1 cellular context compared by ENCODE assay signal in the genomic region with DNA sequence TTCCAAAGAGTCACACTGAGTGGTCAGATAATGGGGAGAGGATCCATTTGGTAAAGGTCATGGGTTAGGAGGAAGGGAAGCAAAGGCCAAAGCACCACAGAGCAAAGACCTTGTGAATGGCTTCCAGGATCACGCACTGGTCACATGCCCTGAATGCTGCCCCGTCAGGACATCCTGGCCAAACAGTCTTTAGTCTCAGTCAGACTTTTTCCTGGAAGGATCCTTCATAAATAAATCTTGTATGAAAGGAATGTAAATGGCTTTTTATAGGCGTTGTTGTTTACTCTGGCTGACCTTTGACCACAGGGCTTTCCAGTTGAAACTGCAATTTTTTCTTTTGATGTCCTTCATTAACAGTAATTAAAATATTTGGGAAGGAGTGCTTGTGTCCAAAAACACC.
TF ChIP-seq lines count a peak whose summit lies in the region.

No MANE protein-coding gene starts in this region.

TF ChIP-seq in WTC11, 78 proteins besides CTCF, POLR2A, EP300 and RAD21 (continued from another document):
- TF ChIP-seq, protein P1, sequence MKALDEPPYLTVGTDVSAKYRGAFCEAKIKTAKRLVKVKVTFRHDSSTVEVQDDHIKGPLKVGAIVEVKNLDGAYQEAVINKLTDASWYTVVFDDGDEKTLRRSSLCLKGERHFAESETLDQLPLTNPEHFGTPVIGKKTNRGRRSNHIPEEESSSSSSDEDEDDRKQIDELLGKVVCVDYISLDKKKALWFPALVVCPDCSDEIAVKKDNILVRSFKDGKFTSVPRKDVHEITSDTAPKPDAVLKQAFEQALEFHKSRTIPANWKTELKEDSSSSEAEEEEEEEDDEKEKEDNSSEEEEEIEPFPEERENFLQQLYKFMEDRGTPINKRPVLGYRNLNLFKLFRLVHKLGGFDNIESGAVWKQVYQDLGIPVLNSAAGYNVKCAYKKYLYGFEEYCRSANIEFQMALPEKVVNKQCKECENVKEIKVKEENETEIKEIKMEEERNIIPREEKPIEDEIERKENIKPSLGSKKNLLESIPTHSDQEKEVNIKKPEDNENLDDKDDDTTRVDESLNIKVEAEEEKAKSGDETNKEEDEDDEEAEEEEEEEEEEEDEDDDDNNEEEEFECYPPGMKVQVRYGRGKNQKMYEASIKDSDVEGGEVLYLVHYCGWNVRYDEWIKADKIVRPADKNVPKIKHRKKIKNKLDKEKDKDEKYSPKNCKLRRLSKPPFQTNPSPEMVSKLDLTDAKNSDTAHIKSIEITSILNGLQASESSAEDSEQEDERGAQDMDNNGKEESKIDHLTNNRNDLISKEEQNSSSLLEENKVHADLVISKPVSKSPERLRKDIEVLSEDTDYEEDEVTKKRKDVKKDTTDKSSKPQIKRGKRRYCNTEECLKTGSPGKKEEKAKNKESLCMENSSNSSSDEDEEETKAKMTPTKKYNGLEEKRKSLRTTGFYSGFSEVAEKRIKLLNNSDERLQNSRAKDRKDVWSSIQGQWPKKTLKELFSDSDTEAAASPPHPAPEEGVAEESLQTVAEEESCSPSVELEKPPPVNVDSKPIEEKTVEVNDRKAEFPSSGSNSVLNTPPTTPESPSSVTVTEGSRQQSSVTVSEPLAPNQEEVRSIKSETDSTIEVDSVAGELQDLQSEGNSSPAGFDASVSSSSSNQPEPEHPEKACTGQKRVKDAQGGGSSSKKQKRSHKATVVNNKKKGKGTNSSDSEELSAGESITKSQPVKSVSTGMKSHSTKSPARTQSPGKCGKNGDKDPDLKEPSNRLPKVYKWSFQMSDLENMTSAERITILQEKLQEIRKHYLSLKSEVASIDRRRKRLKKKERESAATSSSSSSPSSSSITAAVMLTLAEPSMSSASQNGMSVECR (CRISPR knock-in tag; IDR thresholded peaks at IDR 0.05; ENCODE audit: borderline replicate concordance) = no peak
- TF ChIP-seq CREM (CRISPR knock-in tag; IDR thresholded peaks at IDR 0.05) = no peak
